ENCODE assay signal across 1 cellular context in genomic region chr10:124683816-124684215, GRCh38.
TF ChIP-seq lines count a peak whose summit lies in the region.

No MANE protein-coding gene starts in this region.

TF ChIP-seq in GM23338, 12 proteins besides CTCF, POLR2A, EP300 and RAD21 (continued from another document):
- TF ChIP-seq REST (IDR thresholded peaks at IDR 0.05; ENCODE audit: unreplicated experiment) (no peak), NANOG (IDR thresholded peaks at IDR 0.05; ENCODE audit: borderline replicate concordance) (no peak), STAT1 (IDR thresholded peaks at IDR 0.05; ENCODE audit: unreplicated experiment) (no peak), EZH2phosphoT487 (IDR thresholded peaks at IDR 0.05; ENCODE audit: unreplicated experiment) (no peak), JUNB (IDR thresholded peaks at IDR 0.05; ENCODE audit: unreplicated experiment) (no peak)
